Comparison of ENCODE assay signal across 8 cellular contexts in genomic region chr2:174024524-174025270, GRCh38. TPM values are rescaled to one million over a fixed set of nuclear protein-coding genes. Genes with fewer than 3 reads are reported as not detected.
DNase-seq lines count a peak whose midpoint lies in the region; ATAC-seq, FAIRE-seq and TF ChIP-seq lines count a peak whose summit lies in the region.

No MANE protein-coding gene starts in this region.

- peak overlapping the region; percentile 54 for H2AK5ac ChIP-seq in mesenchymal stem cell (ENCODE audit: low read length, severe bottlenecking)

- H2BK15ac ChIP-seq in mesenchymal stem cell (ENCODE audit: low read depth, poor library complexity, severe bottlenecking), result no peak overlapping the region

- H3K14ac ChIP-seq in mesenchymal stem cell (ENCODE audit: low read length in 2 of 2), result peak overlapping the region in 1 of 2 experiments; percentile 64

- no peak for TF ChIP-seq POLR2A in upper lobe of left lung (IDR thresholded peaks at IDR 0.05)
- no peak for TF ChIP-seq POLR2A in H54 (IDR thresholded peaks at IDR 0.05; ENCODE audit: low read depth, low read length)

- H3K9ac ChIP-seq in colonic mucosa (ENCODE audit: low read depth in 2 of 2, low read length in 2 of 2), result peak overlapping the region in 1 of 2 donors; percentile 48
- peak overlapping the region; percentile 83 for H3K9ac ChIP-seq in mesenchymal stem cell (ENCODE audit: low read length)

- no peak for TF ChIP-seq CTCF in colonic mucosa (IDR thresholded peaks at IDR 0.05)
- no peak for TF ChIP-seq CTCF in upper lobe of left lung (IDR thresholded peaks at IDR 0.05)

- H3K27me3 ChIP-seq in colonic mucosa, result no peaks in the 10 kb centered on the region
- H3K27me3 ChIP-seq in mesenchymal stem cell (ENCODE audit: control insufficient read depth in 1 of 2, insufficient read depth in 1 of 2, low read length in 2 of 2), result no peaks in the 10 kb centered on the region
- H3K27me3 ChIP-seq in upper lobe of left lung, result no peaks in the 10 kb centered on the region

- peak overlapping the region; percentile 29 for H2AFZ ChIP-seq in mesenchymal stem cell (ENCODE audit: low read depth, low read length)

- peak overlapping the region; percentile 82 for H4K8ac ChIP-seq in mesenchymal stem cell (ENCODE audit: low read length)

- DNase-seq in NCI-H446 (lab: John Stamatoyannopoulos, UW) (peak; percentile 11 to 71), NCI-H446 treated with DMSO at 0.1 percent for 48 hours (lab: John Stamatoyannopoulos, UW) (no peak), colonic mucosa (peak; percentile 62), mesenchymal stem cell (peak; percentile 91), upper lobe of left lung (peak in 1 of 2 donors; percentile 49), RPMI8226 (no peak), H54 (ENCODE audit: insufficient read length, low spot score) (no peak)
- no peak for DNase-seq in activated CD8-positive, alpha-beta memory T cell treated with anti-CD3 and anti-CD28 coated beads for 24 hours

- H3K36me3 ChIP-seq in colonic mucosa (no peaks in the 10 kb centered on the region), mesenchymal stem cell (ENCODE audit: control insufficient read depth in 1 of 2, insufficient read depth in 2 of 2, low read depth in 1 of 2, low read length in 2 of 2) (no peaks in the 10 kb centered on the region), upper lobe of left lung (no peaks in the 10 kb centered on the region)

- no peaks in the 10 kb centered on the region for H3K79me1 ChIP-seq in mesenchymal stem cell (replicated peaks; ENCODE audit: low read length, poor library complexity, severe bottlenecking)

- no peak overlapping the region for H3K4me2 ChIP-seq in mesenchymal stem cell (ENCODE audit: low read length, poor library complexity, severe bottlenecking)

- H3K27ac ChIP-seq in colonic mucosa, result peak overlapping the region; percentile 75
- H3K27ac ChIP-seq in mesenchymal stem cell (ENCODE audit: low read length, poor library complexity, severe bottlenecking), result peak overlapping the region; percentile 28
- H3K27ac ChIP-seq in upper lobe of left lung, result peak overlapping the region; percentile 76 to 90 (median 86)

- no peak overlapping the region for H3K23ac ChIP-seq in mesenchymal stem cell (ENCODE audit: low read length in 2 of 2)

- H3K4me3 ChIP-seq in colonic mucosa, result no peak overlapping the region
- peak overlapping the region in 1 of 2 experiments; percentile 52 for H3K4me3 ChIP-seq in mesenchymal stem cell (ENCODE audit: insufficient read depth in 1 of 2, low read depth in 1 of 2, low read length in 2 of 2)
- no peak overlapping the region for H3K4me3 ChIP-seq in upper lobe of left lung

- peaks cover 5% of the 10 kb centered on the region for H3K4me1 ChIP-seq in colonic mucosa
- H3K4me1 ChIP-seq in mesenchymal stem cell (ENCODE audit: control insufficient read depth, insufficient read depth, low read depth, low read length), result peaks cover 27% of the 10 kb centered on the region
- H3K4me1 ChIP-seq in upper lobe of left lung, result peaks cover 18 to 23% (median 18%) of the 10 kb centered on the region in 4 donors

- 28% methylated on average over 13 of the region's 14 CpGs for WGBS in mesenchymal stem cell
- whole genome bisulfite sequencing in upper lobe of left lung, 2 donors, result 63 to 65% methylated on average over 14 of the region's 14 CpGs

- H3K9me3 ChIP-seq in colonic mucosa (no peaks in the 10 kb centered on the region), mesenchymal stem cell (ENCODE audit: control insufficient read depth, low read length) (no peaks in the 10 kb centered on the region), upper lobe of left lung (no peaks in the 10 kb centered on the region)

- peak overlapping the region; percentile 29 for H2BK120ac ChIP-seq in mesenchymal stem cell (ENCODE audit: low read depth, low read length)

- peak overlapping the region; percentile 79 to 95 for H3K18ac ChIP-seq in mesenchymal stem cell (ENCODE audit: low read depth in 1 of 2, low read length in 2 of 2)

- ATAC-seq in upper lobe of left lung (ENCODE audit: low FRiP score in 2 of 2), result peak in 1 of 2 donors; percentile 63

- no peak overlapping the region for H2BK5ac ChIP-seq in mesenchymal stem cell (ENCODE audit: low read depth, low read length, poor library complexity, severe bottlenecking)

- H3K4ac ChIP-seq in mesenchymal stem cell (ENCODE audit: low read depth in 1 of 2, low read length in 2 of 2), result peak overlapping the region; percentile 83 to 88

- peak overlapping the region; percentile 64 to 84 for H2BK12ac ChIP-seq in mesenchymal stem cell (ENCODE audit: low read length in 2 of 2)

- no peak for TF ChIP-seq EP300 in upper lobe of left lung (IDR thresholded peaks at IDR 0.05)

- no peak for FAIRE-seq in H54 (lab: Jason Lieb, UNC)

- intact Hi-C loops in colonic mucosa (cut with DNase I), result no loop called here

- H4K91ac ChIP-seq in mesenchymal stem cell (ENCODE audit: low read length), result peak overlapping the region; percentile 66

RNA-seq across cellular contexts. Expression of gene SP3, which starts 59.5 kb away (rescaled TPM):
- total RNA-seq in colonic mucosa, result 10 to 100 TPM; 77.0 to 99.0 TPM
- polyA plus RNA-seq in mesenchymal stem cell (2013, experiment 1 of 2), result 25.1 TPM
- polyA plus RNA-seq in mesenchymal stem cell (2013, experiment 2 of 2), result 24.7 TPM
- 100 to 1,000 TPM in 2 of 6 donors, 10 to 100 TPM in 4; 37.0 to 139 (median 77.0) TPM for total RNA-seq in upper lobe of left lung

Comparison
In these comparisons a context has a peak if more than half of its experiments do, and no peak if none do; other contexts are left out.
1. DNase-seq: peak in NCI-H446 (2 of 2), colonic mucosa (single experiment) and mesenchymal stem cell (single experiment); none in NCI-H446 treated with DMSO at 0.1 percent for 48 hours (single experiment), activated CD8-positive, alpha-beta memory T cell treated with anti-CD3 and anti-CD28 coated beads for 24 hours (single experiment), RPMI8226 (single experiment) and H54 (single experiment).
2. H3K27ac ChIP-seq: peak in every context shown above with its lines; median percentile 86 in upper lobe of left lung; 75 in colonic mucosa; 28 in mesenchymal stem cell.